ENCODE assay signal across 8 cellular contexts in the genomic region with DNA sequence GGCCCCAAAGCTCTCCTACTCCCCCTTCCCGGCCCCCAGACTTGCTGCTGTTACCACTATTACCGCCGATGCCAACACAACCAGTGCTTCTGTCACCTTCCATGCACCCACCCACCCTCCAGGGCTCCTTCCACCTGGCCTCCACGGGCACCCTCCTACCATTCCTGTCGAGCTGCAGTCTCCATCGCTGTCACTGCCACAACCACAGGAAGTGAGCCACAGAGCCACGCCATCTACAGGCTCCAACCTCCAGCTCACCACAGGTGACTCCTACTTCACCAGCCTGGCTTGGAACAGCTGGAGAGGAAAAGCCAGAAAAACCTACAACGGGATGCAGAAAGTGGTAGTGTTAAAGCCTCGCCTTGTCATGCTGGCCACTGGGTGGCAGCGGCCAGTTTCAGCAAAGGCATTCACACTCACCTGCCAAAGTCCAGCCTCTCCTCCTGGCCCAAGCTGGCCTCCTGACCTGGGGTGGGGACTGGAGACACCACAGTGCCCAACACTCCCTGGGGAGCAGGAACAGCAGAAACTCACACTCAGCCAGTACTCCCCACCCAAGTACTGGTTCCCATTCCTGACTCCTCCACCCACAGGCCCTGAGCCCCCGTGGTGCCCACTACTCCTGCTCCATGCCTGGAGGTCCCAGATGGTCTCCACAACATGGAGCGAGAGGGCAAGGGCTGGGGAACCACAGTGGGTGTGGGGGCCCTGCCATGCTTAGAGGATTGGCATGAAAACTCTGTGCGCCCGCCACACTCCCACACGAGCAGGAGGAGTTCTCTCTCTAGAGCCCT.
DNase-seq lines count a peak whose midpoint lies in the region; ATAC-seq and TF ChIP-seq lines count a peak whose summit lies in the region.
"Not testable (repeated sequence)": the region's sequence is repeated elsewhere in the genome, so short reads cannot be mapped to it uniquely, and the experiment has no call there.

No MANE protein-coding gene starts in this region.

- not testable (repeated sequence) for H3K4me3 ChIP-seq in CD4-positive, CD25-positive, alpha-beta regulatory T cell (ENCODE audit: low read depth, low read length); PC-3 (ENCODE audit: low read length); right cardiac atrium (ENCODE audit: low read length); stomach

- H3K9me3 ChIP-seq in CD4-positive, CD25-positive, alpha-beta regulatory T cell (ENCODE audit: control insufficient read depth in 2 of 2, low read length in 2 of 2); PC-3 (ENCODE audit: low read length); right cardiac atrium (ENCODE audit: control insufficient read depth, low read length); stomach: not testable (repeated sequence)

- not testable (repeated sequence) for TF ChIP-seq EP300 in stomach (IDR thresholded peaks at IDR 0.05)

- H3K9me3 Mint-ChIP-seq in CD4-positive, CD25-positive, alpha-beta regulatory T cell; activated CD4-positive, alpha-beta memory T cell treated with anti-CD3 and anti-CD28 coated beads for 36 hours; chondrocyte (ENCODE audit: low read depth); naive thymus-derived CD8-positive, alpha-beta T cell: not testable (repeated sequence)

- H3K4me2 ChIP-seq in PC-3 (ENCODE audit: low read length): not testable (repeated sequence)

- H3K27ac ChIP-seq in CD4-positive, CD25-positive, alpha-beta regulatory T cell (ENCODE audit: insufficient read depth, low read length, poor library complexity, severe bottlenecking): peak overlapping the region; percentile 55
- not testable (repeated sequence) for H3K27ac ChIP-seq in PC-3 (ENCODE audit: low read length); right cardiac atrium (ENCODE audit: low read length); stomach

- not testable (repeated sequence) for H3K79me2 ChIP-seq in PC-3 (ENCODE audit: low read length)

- DNase-seq in CD4-positive, CD25-positive, alpha-beta regulatory T cell; PC-3; chondrocyte (ENCODE audit: low spot score): not testable (repeated sequence)
- DNase-seq in activated CD4-positive, alpha-beta memory T cell treated with anti-CD3 and anti-CD28 coated beads for 36 hours: peak; percentile 70
- DNase-seq in activated naive CD4-positive, alpha-beta T cell treated with Interleukin-2 at 50 U/mL for 16 hours: peak; percentile 34
- DNase-seq in right cardiac atrium (peak in 2 of 3 donors; percentile 17 to 27), stomach (peak; percentile 45)
- DNase-seq in naive thymus-derived CD8-positive, alpha-beta T cell: peak in 1 of 10 donors; percentile 37

- ATAC-seq in CD4-positive, CD25-positive, alpha-beta regulatory T cell (ENCODE audit: low read depth in 2 of 2): peak; percentile 59 to 64
- peak; percentile 65 for ATAC-seq in PC-3
- ATAC-seq in right cardiac atrium: peak; percentile 45 to 63
- peak; percentile 44 to 45 for ATAC-seq in naive thymus-derived CD8-positive, alpha-beta T cell

- BruUV-seq in PC-3 (replicated peaks; lab: Mats Ljungman, UMichigan): not testable (repeated sequence)

- H3K4me1 ChIP-seq in CD4-positive, CD25-positive, alpha-beta regulatory T cell (ENCODE audit: control insufficient read depth, insufficient read depth, low read length, poor library complexity, severe bottlenecking); PC-3 (ENCODE audit: insufficient read depth, low read length); right cardiac atrium (ENCODE audit: control insufficient read depth, insufficient read depth, low read length); stomach: not testable (repeated sequence)

- intact Hi-C loops in PC-3 (cut with micrococcal nuclease); activated CD4-positive, alpha-beta memory T cell treated with anti-CD3 and anti-CD28 coated beads for 36 hours (cut with micrococcal nuclease); right cardiac atrium (cut with DNase I); stomach (cut with DNase I; ENCODE audit: low total_unique reads): not testable (repeated sequence)

- not testable (repeated sequence) for H3K27me3 ChIP-seq in CD4-positive, CD25-positive, alpha-beta regulatory T cell (ENCODE audit: control insufficient read depth, insufficient read depth, low read length); PC-3 (ENCODE audit: low read length); right cardiac atrium (ENCODE audit: control insufficient read depth, insufficient read depth); stomach

- POLR2A ChIA-PET in PC-3 (lab: Charles Lee; ENCODE audit: unreplicated experiment); activated CD4-positive, alpha-beta memory T cell treated with anti-CD3 and anti-CD28 coated beads for 36 hours (lab: Charles Lee); naive thymus-derived CD8-positive, alpha-beta T cell (lab: Charles Lee): not testable (repeated sequence)

- H3K9ac ChIP-seq in PC-3 (ENCODE audit: low read length): not testable (repeated sequence)

- not testable (repeated sequence) for H4K20me1 ChIP-seq in PC-3 (ENCODE audit: low read length)

- CTCF ChIA-PET in PC-3 (lab: Charles Lee); activated CD4-positive, alpha-beta memory T cell treated with anti-CD3 and anti-CD28 coated beads for 36 hours (lab: Charles Lee): not testable (repeated sequence)

- H3F3A ChIP-seq in PC-3 (ENCODE audit: low read length, unreplicated experiment): not testable (repeated sequence)

- TF ChIP-seq CTCF in PC-3 (conservative IDR thresholded peaks at IDR 0.05; ENCODE audit: low read depth, low read length); stomach (IDR thresholded peaks at IDR 0.05): not testable (repeated sequence)
- TF ChIP-seq CTCF in chondrocyte (IDR thresholded peaks at IDR 0.05): peak; percentile 40

- H3K27me3 Mint-ChIP-seq in CD4-positive, CD25-positive, alpha-beta regulatory T cell; activated CD4-positive, alpha-beta memory T cell treated with anti-CD3 and anti-CD28 coated beads for 36 hours; naive thymus-derived CD8-positive, alpha-beta T cell: not testable (repeated sequence)
- peaks cover 13% of the 10 kb centered on the region for H3K27me3 Mint-ChIP-seq in chondrocyte (ENCODE audit: low read depth)

- not testable (repeated sequence) for H2AFZ ChIP-seq in PC-3 (ENCODE audit: low read length)

- 88% methylated on average over 9 of the region's 15 CpGs for WGBS in right cardiac atrium
- 79 to 90% (median 84%) methylated on average over 1 to 9 of the region's 15 CpGs; no CpG with 5 or more reads in 1 of the 5 donors for WGBS in stomach, 5 donors

- not testable (repeated sequence) for H3K36me3 Mint-ChIP-seq in CD4-positive, CD25-positive, alpha-beta regulatory T cell; activated CD4-positive, alpha-beta memory T cell treated with anti-CD3 and anti-CD28 coated beads for 36 hours; chondrocyte (ENCODE audit: low read depth); naive thymus-derived CD8-positive, alpha-beta T cell

- peak overlapping the region in 1 of 4 donors; percentile 66 for H3K4me3 Mint-ChIP-seq in CD4-positive, CD25-positive, alpha-beta regulatory T cell
- H3K4me3 Mint-ChIP-seq in activated CD4-positive, alpha-beta memory T cell treated with anti-CD3 and anti-CD28 coated beads for 36 hours: peak overlapping the region; percentile 16
- H3K4me3 Mint-ChIP-seq in chondrocyte (ENCODE audit: unreplicated experiment): not testable (repeated sequence)
- peak overlapping the region; percentile 14 to 77 (median 38) for H3K4me3 Mint-ChIP-seq in naive thymus-derived CD8-positive, alpha-beta T cell

- peak overlapping the region in 2 of 3 donors; percentile 46 to 74 for H3K27ac Mint-ChIP-seq in CD4-positive, CD25-positive, alpha-beta regulatory T cell
- H3K27ac Mint-ChIP-seq in activated CD4-positive, alpha-beta memory T cell treated with anti-CD3 and anti-CD28 coated beads for 36 hours: peak overlapping the region; percentile 76
- H3K27ac Mint-ChIP-seq in chondrocyte (ENCODE audit: unreplicated experiment): not testable (repeated sequence)
- H3K27ac Mint-ChIP-seq in naive thymus-derived CD8-positive, alpha-beta T cell: peak overlapping the region in 9 of 10 donors; percentile 57 to 95 (median 89)

- peaks cover 0 to 31% (median 7%) of the 10 kb centered on the region in 4 donors for H3K4me1 Mint-ChIP-seq in CD4-positive, CD25-positive, alpha-beta regulatory T cell
- H3K4me1 Mint-ChIP-seq in activated CD4-positive, alpha-beta memory T cell treated with anti-CD3 and anti-CD28 coated beads for 36 hours (ENCODE audit: low read depth): peaks cover 37% of the 10 kb centered on the region
- H3K4me1 Mint-ChIP-seq in chondrocyte (ENCODE audit: low read depth): not testable (repeated sequence)
- peaks cover 21 to 33% (median 26%) of the 10 kb centered on the region in 4 donors for H3K4me1 Mint-ChIP-seq in naive thymus-derived CD8-positive, alpha-beta T cell

- H3K36me3 ChIP-seq in CD4-positive, CD25-positive, alpha-beta regulatory T cell (ENCODE audit: control insufficient read depth, insufficient read depth, low read length); PC-3 (ENCODE audit: low read depth, low read length); stomach: not testable (repeated sequence)

- TF ChIP-seq POLR2A in stomach (IDR thresholded peaks at IDR 0.05): not testable (repeated sequence)

- H3K9me2 ChIP-seq in PC-3 (replicated peaks; ENCODE audit: low read length): not testable (repeated sequence)
